In genomic region chr1:38814984-38815464, GRCh38 we compare ENCODE assay signal across 31 cellular contexts.
"Had no signal": no experiment of that assay in that cellular context is flagged by ENCODE, and none has a peak within 500 bp of the region (broad histone marks: within the 10 kb centered on the region; RNA-seq: fewer than 3 reads in every experiment).

No MANE protein-coding gene starts in this region.

- ATAC-seq: PC-3 had no signal

- DNase-seq: activated B cell treated with CpG ODN at 0.5 μM for 24 hours; activated CD4-positive, alpha-beta memory T cell treated with anti-CD3 and anti-CD28 coated beads for 36 hours; activated CD4-positive, alpha-beta T cell treated with anti-CD3 and anti-CD28 coated beads for 4 hours; activated CD4-positive, alpha-beta T cell treated with anti-CD3 and anti-CD28 coated beads, Interleukin-2, amount 50 U/mL, for 1 hour; activated CD4-positive, CD25-positive, alpha-beta regulatory T cell treated with anti-CD3 and anti-CD28 coated beads, Interleukin-2, amount 50 U/mL, for 72 hours; activated CD8-positive, alpha-beta memory T cell treated with anti-CD3 and anti-CD28 coated beads, Interleukin-2, amount 50 U/mL, for 4 hours; activated effector memory CD4-positive, alpha-beta T cell treated with Interleukin-2 at 50 U/mL for 16 hours; activated naive CD4-positive, alpha-beta T cell treated with anti-CD3 and anti-CD28 coated beads, Interleukin-2, amount 10 ng/mL, durations not matched to agents 7 days and 5 days; activated naive CD8-positive, alpha-beta T cell treated with anti-CD3 and anti-CD28 coated beads, Interleukin-2, amount 50 U/mL, for 24 hours; activated T-cell treated with anti-CD3 and anti-CD28 coated beads for 4 hours; activated T-cell treated with anti-CD3 and anti-CD28 coated beads, Interleukin-2, amount 50 U/mL, for 4 hours; anterior cingulate cortex; NCI-H1048; NCI-H1105 treated with DMSO at 0.1 percent for 48 hours; NCI-H1436; NCI-H1694; NCI-H1930; NCI-H2081 treated with DMSO at 0.1 percent for 48 hours; NCI-H226; NCI-H446 treated with DMSO at 0.1 percent for 48 hours; NCI-H69; NCI-H82; PC-3; Right ventricle myocardium superior; SW 1271; T-helper 1 cell; T-helper 9 cell had no signal

- H3K27ac ChIP-seq: VCaP had no signal

- FAIRE-seq: bronchial epithelial cell, colon, RCC 7860 had no signal
